ENCODE assay signal across 2 cellular contexts in the genomic region with DNA sequence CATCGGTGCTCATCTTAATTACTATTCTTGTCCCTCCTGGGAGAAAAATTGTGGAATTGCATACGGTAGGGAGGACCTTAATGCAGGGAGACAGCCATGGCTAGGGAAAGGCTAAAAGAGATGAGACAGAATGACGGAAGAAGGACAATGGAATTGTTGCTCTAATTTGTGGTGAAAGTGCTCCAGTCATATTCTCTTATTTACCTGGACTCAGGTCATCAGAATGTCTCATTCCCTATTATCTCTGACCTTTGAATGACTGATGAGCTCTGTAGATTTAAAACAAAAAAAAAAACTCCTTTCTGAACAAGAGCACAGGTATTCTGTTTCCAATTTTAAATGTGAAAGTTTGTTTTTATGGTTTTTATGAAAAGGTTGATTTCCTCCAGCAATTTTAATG.
TF ChIP-seq lines count a peak whose summit lies in the region.

No MANE protein-coding gene starts in this region.

TF ChIP-seq in A549, 52 proteins besides CTCF, POLR2A, EP300 and RAD21:
- TF ChIP-seq FOSL2 (IDR thresholded peaks at IDR 0.05) = 0 out of 2 replicates have a peak, but pooled peaks have one; percentile 28
- TF ChIP-seq FOSL2 (CRISPR knock-in tag; IDR thresholded peaks at IDR 0.05) = no peak; the same call in 1 of the 2 replicates
- no peak for TF ChIP-seq CEBPB (IDR thresholded peaks at IDR 0.05)

TF ChIP-seq in HCT116, 20 proteins besides CTCF, POLR2A, EP300 and RAD21:
- TF ChIP-seq SP1 (IDR thresholded peaks at IDR 0.05; ENCODE audit: low read depth) (peak; percentile 20; the same call in 1 of the 2 replicates), SIN3A (IDR thresholded peaks at IDR 0.05; ENCODE audit: low read depth) (0 out of 2 replicates have a peak, but pooled peaks have one; percentile 30), FOSL1 (IDR thresholded peaks at IDR 0.05; ENCODE audit: low read depth) (peak; percentile 48; the same call in 1 of the 2 replicates)
- TF ChIP-seq, protein P1, sequence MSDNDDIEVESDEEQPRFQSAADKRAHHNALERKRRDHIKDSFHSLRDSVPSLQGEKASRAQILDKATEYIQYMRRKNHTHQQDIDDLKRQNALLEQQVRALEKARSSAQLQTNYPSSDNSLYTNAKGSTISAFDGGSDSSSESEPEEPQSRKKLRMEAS (IDR thresholded peaks at IDR 0.05) = no peak
TF ChIP-seq in HCT116: peak in this region for 3.
